Comparison of ENCODE assay signal across 27 cellular contexts in genomic region chr1:42280841-42281240, GRCh38.
"Had no signal": no experiment of that assay in that cellular context is flagged by ENCODE, and none has a peak within 500 bp of the region (broad histone marks: within the 10 kb centered on the region; RNA-seq: fewer than 3 reads in every experiment).

No MANE protein-coding gene starts in this region.

- DNase-seq: activated CD4-positive, alpha-beta T cell treated with anti-CD3 and anti-CD28 coated beads, Interleukin-2, amount 10 ng/mL, durations not matched to agents 24 days and 14 days; activated CD4-positive, alpha-beta T cell treated with anti-CD3 and anti-CD28 coated beads, Interleukin-2, amount 50 U/mL, for 4 hours; activated CD8-positive, alpha-beta T cell treated with anti-CD3 and anti-CD28 coated beads, Interleukin-2, amount 10 ng/mL, durations not matched to agents 7 days and 5 days; activated gamma-delta T cell; activated naive CD4-positive, alpha-beta T cell treated with Interleukin-2 at 50 U/mL for 16 hours; activated naive CD8-positive, alpha-beta T cell treated with anti-CD3 and anti-CD28 coated beads, Interleukin-2, amount 10 ng/mL, durations not matched to agents 7 days and 5 days; activated T-cell treated with anti-CD3 and anti-CD28 coated beads, Interleukin-2, amount 50 U/mL, for 24 hours; amygdala; Karpas-422; KBM-7; NCI-H1105; NCI-H1417 treated with DMSO at 0.1 percent for 48 hours; NCI-H187 treated with DMSO at 0.1 percent for 48 hours; NCI-H2081 treated with DMSO at 0.1 percent for 48 hours; NCI-H345; NCI-H524 treated with DMSO at 0.1 percent for 48 hours; NCI-H748 treated with DMSO at 0.1 percent for 48 hours; NK-92 treated with Interleukin-12 subunit alpha and Interleukin-12 subunit beta, amount 100 ng/mL, for 24 hours; PC-3; Peyer's patch; RPMI8226; SHP77 treated with DMSO at 0.1 percent for 48 hours; T-helper 1 cell; T1000; WERI-Rb-1 had no signal

- H3K9me3 Mint-ChIP-seq: activated CD4-positive, alpha-beta T cell treated with anti-CD3 and anti-CD28 coated beads, Interleukin-2, amount 10 ng/mL, durations not matched to agents 24 days and 14 days; activated naive CD8-positive, alpha-beta T cell treated with anti-CD3 and anti-CD28 coated beads, Interleukin-2, amount 10 ng/mL, durations not matched to agents 7 days and 5 days; activated T-cell treated with anti-CD3 and anti-CD28 coated beads, Interleukin-2, amount 50 U/mL, for 24 hours; activated T-helper 2 cell treated with anti-CD3 and anti-CD28 coated beads, Interferon-gamma antibody, Interleukin-2, Interleukin-4, amounts not matched to agents 10 μg/mL and 5 μg/mL and 100 μg/mL, durations not matched to agents 14 hours and 24 hours and 36 hours had no signal

- H3K27me3 Mint-ChIP-seq: activated CD4-positive, alpha-beta T cell treated with anti-CD3 and anti-CD28 coated beads, Interleukin-2, amount 10 ng/mL, durations not matched to agents 24 days and 14 days; activated naive CD8-positive, alpha-beta T cell treated with anti-CD3 and anti-CD28 coated beads, Interleukin-2, amount 10 ng/mL, durations not matched to agents 7 days and 5 days; activated T-cell treated with anti-CD3 and anti-CD28 coated beads, Interleukin-2, amount 50 U/mL, for 24 hours had no signal

- ATAC-seq: activated CD8-positive, alpha-beta T cell treated with anti-CD3 and anti-CD28 coated beads, Interleukin-2, amount 10 ng/mL, durations not matched to agents 7 days and 5 days; PC-3; SK-N-SH treated with all-trans-retinoic acid at 6 μM for 48 hours had no signal

- H3K27ac Mint-ChIP-seq: activated CD4-positive, alpha-beta T cell treated with anti-CD3 and anti-CD28 coated beads, Interleukin-2, amount 10 ng/mL, durations not matched to agents 24 days and 14 days; activated CD8-positive, alpha-beta T cell treated with anti-CD3 and anti-CD28 coated beads, Interleukin-2, amount 10 ng/mL, durations not matched to agents 7 days and 5 days; activated naive CD8-positive, alpha-beta T cell treated with anti-CD3 and anti-CD28 coated beads, Interleukin-2, amount 10 ng/mL, durations not matched to agents 7 days and 5 days; activated T-cell treated with anti-CD3 and anti-CD28 coated beads, Interleukin-2, amount 50 U/mL, for 24 hours; activated T-helper 2 cell treated with anti-CD3 and anti-CD28 coated beads, Interferon-gamma antibody, Interleukin-2, Interleukin-4, amounts not matched to agents 10 μg/mL and 5 μg/mL and 100 μg/mL, durations not matched to agents 14 hours and 24 hours and 36 hours had no signal

- H3K4me3 Mint-ChIP-seq: activated CD4-positive, alpha-beta T cell treated with anti-CD3 and anti-CD28 coated beads, Interleukin-2, amount 10 ng/mL, durations not matched to agents 24 days and 14 days; activated CD8-positive, alpha-beta T cell treated with anti-CD3 and anti-CD28 coated beads, Interleukin-2, amount 10 ng/mL, durations not matched to agents 7 days and 5 days; activated naive CD8-positive, alpha-beta T cell treated with anti-CD3 and anti-CD28 coated beads, Interleukin-2, amount 10 ng/mL, durations not matched to agents 7 days and 5 days; activated T-cell treated with anti-CD3 and anti-CD28 coated beads, Interleukin-2, amount 50 U/mL, for 24 hours had no signal
